Comparison of ENCODE assay signal across 27 cellular contexts in genomic region chr10:3928078-3928477, GRCh38.
"Had no signal": no experiment of that assay in that cellular context is flagged by ENCODE, and none has a peak within 500 bp of the region (broad histone marks: within the 10 kb centered on the region; RNA-seq: fewer than 3 reads in every experiment).

No MANE protein-coding gene starts in this region.

- H3K36me3 ChIP-seq: left ventricle myocardium inferior, lower lobe of right lung, prostate gland, right atrium auricular region, thoracic aorta, tibial nerve, upper lobe of left lung had no signal

- H3K27ac Mint-ChIP-seq: effector memory CD8-positive, alpha-beta T cell; naive thymus-derived CD8-positive, alpha-beta T cell; nephron progenitor cell; stimulated activated effector memory CD8-positive, alpha-beta T cell treated with anti-CD3 and anti-CD28 coated beads, Interleukin-12 subunit alpha, Interleukin-12 subunit beta, amount 100 ng/mL, for 72 hours had no signal

- H3K4me1 ChIP-seq: prostate gland, upper lobe of left lung had no signal

- H3K36me3 Mint-ChIP-seq: naive thymus-derived CD8-positive, alpha-beta T cell; stimulated activated effector memory CD8-positive, alpha-beta T cell treated with anti-CD3 and anti-CD28 coated beads, Interleukin-12 subunit alpha, Interleukin-12 subunit beta, amount 100 ng/mL, for 72 hours had no signal

- ATAC-seq: effector memory CD8-positive, alpha-beta T cell; left colon; lower lobe of right lung; naive thymus-derived CD8-positive, alpha-beta T cell; sciatic nerve; stimulated activated effector memory CD8-positive, alpha-beta T cell treated with anti-CD3 and anti-CD28 coated beads, Interleukin-12 subunit alpha, Interleukin-12 subunit beta, amount 100 ng/mL, for 72 hours had no signal

- H3K4me3 ChIP-seq: coronary artery, left ventricle myocardium inferior, lower lobe of right lung, prostate gland, right atrium auricular region, smooth muscle cell, thoracic aorta, tibial nerve, upper lobe of left lung had no signal

- H3K27me3 Mint-ChIP-seq: effector memory CD8-positive, alpha-beta T cell had no signal

- H3K4me2 ChIP-seq: smooth muscle cell had no signal

- H3K27ac ChIP-seq: left ventricle myocardium inferior, lower lobe of right lung, prostate gland, right atrium auricular region, tibial nerve, upper lobe of left lung had no signal

- H3K9me3 Mint-ChIP-seq: effector memory CD8-positive, alpha-beta T cell; immature natural killer cell; naive thymus-derived CD8-positive, alpha-beta T cell; nephron progenitor cell; stimulated activated effector memory CD8-positive, alpha-beta T cell treated with anti-CD3 and anti-CD28 coated beads, Interleukin-12 subunit alpha, Interleukin-12 subunit beta, amount 100 ng/mL, for 72 hours had no signal

- H3K4me1 Mint-ChIP-seq: nephron progenitor cell had no signal

- H3K4me3 Mint-ChIP-seq: effector memory CD8-positive, alpha-beta T cell; immature natural killer cell; naive thymus-derived CD8-positive, alpha-beta T cell; nephron progenitor cell had no signal

- DNase-seq: effector memory CD8-positive, alpha-beta T cell; hypothalamus; immature natural killer cell; islet precursor cell; kidney glomerular epithelial cell; left colon; left ventricle myocardium inferior; lower lobe of right lung; naive thymus-derived CD8-positive, alpha-beta T cell; nephron progenitor cell; nucleus accumbens; stimulated activated CD4-positive, alpha-beta T cell treated with anti-CD3 and anti-CD28 coated beads, Interleukin-12 subunit alpha, Interleukin-12 subunit beta, amount 100 ng/mL, for 4 hours; stimulated activated CD4-positive, alpha-beta T cell treated with anti-CD3 and anti-CD28 coated beads, Interleukin-1b, Interleukin-23, amount 100 ng/mL, for 48 hours; stimulated activated CD4-positive, alpha-beta T cell treated with anti-CD3 and anti-CD28 coated beads, Interleukin-4, amount 100 ng/mL, for 1 hour; stimulated activated naive CD4-positive, alpha-beta T cell treated with Interleukin-2 at 50 U/mL for 16 hours; upper lobe of left lung had no signal

- FAIRE-seq: endometrium, frontal cortex, urothelium cell line had no signal

- H3K9me3 ChIP-seq: left ventricle myocardium inferior, lower lobe of right lung, prostate gland, right atrium auricular region, thoracic aorta, tibial nerve, upper lobe of left lung had no signal

- H3K27me3 ChIP-seq: right atrium auricular region, tibial nerve, upper lobe of left lung had no signal
